Comparison of ENCODE assay signal across 7 cellular contexts in genomic region chr1:202807367-202807925, GRCh38. TPM values are rescaled to one million over a fixed set of nuclear protein-coding genes. Genes with fewer than 3 reads are reported as not detected.
DNase-seq lines count a peak whose midpoint lies in the region; ATAC-seq and TF ChIP-seq lines count a peak whose summit lies in the region.

No MANE protein-coding gene starts in this region.

- in situ Hi-C loops in Panc1 (cut with HindIII; ENCODE audit: low pct_unique_long_range_greater_than_20kb, low sequenced_read_pairs) = no loop called here

- DNase-seq in GM19238 (ENCODE audit: insufficient read length, low spot score) = peak; percentile 58
- DNase-seq in Panc1 (ENCODE audit: low read depth, low spot score) = no peak
- peak; percentile 61 for DNase-seq in activated naive CD4-positive, alpha-beta T cell treated with anti-CD3 and anti-CD28 coated beads, Interleukin-2, amount 50 U/mL, for 16 hours
- DNase-seq in cardiac muscle cell (ENCODE audit: low read depth in 1 of 2, low spot score in 1 of 2) = peak; percentile 33 to 39
- DNase-seq in posterior cingulate gyrus = peak in 8 of 10 donors; percentile 6 to 87 (median 22)
- DNase-seq in COLO829 (ENCODE audit: low spot score) = no peak

- no peak for TF ChIP-seq CTCF in Panc1 (IDR thresholded peaks at IDR 0.05)
- TF ChIP-seq CTCF in cardiac muscle cell (IDR thresholded peaks at IDR 0.05; ENCODE audit: low read depth, low read length) = no peak

- H3K36me3 ChIP-seq in Panc1 (ENCODE audit: control insufficient read depth, insufficient read depth, low read length) = no peaks in the 10 kb centered on the region; the same call in 1 of the 2 replicates
- H3K36me3 ChIP-seq in cardiac muscle cell = no peaks in the 10 kb centered on the region

- H3K9me3 ChIP-seq in Panc1 (ENCODE audit: control insufficient read depth, insufficient read depth, low read depth, low read length) (no peaks in the 10 kb centered on the region), cardiac muscle cell (ENCODE audit: low read depth) (no peaks in the 10 kb centered on the region)

- CTCF ChIA-PET in Panc1 (lab: Charles Lee) = no interaction called here

- H3K27ac ChIP-seq in Panc1 (ENCODE audit: low read length) (peak overlapping the region; percentile 89), cardiac muscle cell (peak overlapping the region; percentile 90)

- H3K4me1 ChIP-seq in Panc1 (ENCODE audit: control insufficient read depth, insufficient read depth, low read length) (peaks cover 48% of the 10 kb centered on the region), cardiac muscle cell (ENCODE audit: low read depth) (peaks cover 27% of the 10 kb centered on the region)

- H3K4me3 ChIP-seq in Panc1 (ENCODE audit: low read depth in 2 of 2, low read length in 2 of 2) (peak overlapping the region; percentile 78 to 94), cardiac muscle cell (peak overlapping the region; percentile 93)

- POLR2A ChIA-PET in Panc1 (lab: Charles Lee) = interaction anchor here (0.7 kb wide), 1 partner anchor 27 kb away, joined by 3 read pairs; no protein-coding TSS in a partner anchor

- H3K27me3 ChIP-seq in Panc1 (ENCODE audit: control insufficient read depth, insufficient read depth, low read length) (no peaks in the 10 kb centered on the region), cardiac muscle cell (no peaks in the 10 kb centered on the region)

- BruUV-seq in Panc1 (replicated peaks; lab: Mats Ljungman, UMichigan) = no TSS peak

- intact Hi-C loops in Panc1 (cut with micrococcal nuclease; ENCODE audit: unreplicated experiment) (no loop called here), posterior cingulate gyrus (cut with DNase I) (no loop called here)

- ATAC-seq in Panc1 = peak; percentile 9
- no peak for ATAC-seq in GM21723 (IDR thresholded peaks at IDR 0.05; ENCODE audit: unreplicated experiment)

RNA-seq across cellular contexts. Expression of gene KDM5B, which starts 0.8 kb away (rescaled TPM):
- 83.6 TPM for total RNA-seq in Panc1 (2021; ENCODE audit: unreplicated experiment)
- 29.3 TPM for polyA plus RNA-seq in Panc1 (2012; ENCODE audit: insufficient read length)
- total RNA-seq in cardiac muscle cell = 108 and 165 TPM in 2 replicates
- polyA plus RNA-seq in cardiac muscle cell = 141 and 210 TPM in 2 replicates

RNA-seq across cellular contexts. Expression of gene PCAT6, which starts 3.3 kb away (rescaled TPM):
- total RNA-seq in Panc1 (2021; ENCODE audit: unreplicated experiment) (2.2 TPM), cardiac muscle cell (17.7 and 19.8 TPM in 2 replicates)
- polyA plus RNA-seq in Panc1 (2012; ENCODE audit: insufficient read length) = 6.8 TPM
- 67.4 and 92.9 TPM in 2 replicates for polyA plus RNA-seq in cardiac muscle cell

Comparison
In these comparisons a context has a peak if more than half of its experiments do, and no peak if none do; other contexts are left out.
1. DNase-seq: peak in GM19238 (single experiment), activated naive CD4-positive, alpha-beta T cell treated with anti-CD3 and anti-CD28 coated beads, Interleukin-2, amount 50 U/mL, for 16 hours (single experiment), cardiac muscle cell (2 of 2) and posterior cingulate gyrus (8 of 10); none in Panc1 (single experiment) and COLO829 (single experiment).